Comparison of ENCODE assay signal across 8 cellular contexts in the genomic region with DNA sequence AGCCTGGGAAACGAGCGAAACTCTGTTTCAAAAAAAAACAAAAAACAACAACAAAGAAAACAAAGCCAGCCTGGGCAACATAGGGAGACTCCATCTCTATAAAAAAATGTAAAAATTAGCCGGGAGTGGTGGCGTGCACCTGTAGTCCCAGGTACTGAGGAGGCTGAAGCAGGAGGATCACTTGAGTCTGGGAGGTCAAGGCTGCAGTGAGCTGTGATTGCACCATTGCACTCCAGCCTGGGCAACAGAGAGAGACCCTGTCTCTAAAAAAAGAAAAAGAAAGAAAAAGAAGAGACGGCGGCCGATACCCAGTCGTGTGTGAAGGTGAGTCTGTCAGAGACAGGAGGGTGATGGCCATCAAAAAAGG. TPM values are rescaled to one million over a fixed set of nuclear protein-coding genes. Genes with fewer than 3 reads are reported as not detected.
A peak's percentile ranks its signal among the peaks of the same experiment; 100 is the strongest.
DNase-seq lines count a peak whose midpoint lies in the region; ATAC-seq and TF ChIP-seq lines count a peak whose summit lies in the region.
"Not testable (repeated sequence)": the region's sequence is repeated elsewhere in the genome, so short reads cannot be mapped to it uniquely, and the experiment has no call there.

No MANE protein-coding gene starts in this region.

- not testable (repeated sequence) for H4K20me1 ChIP-seq in PC-3 (ENCODE audit: low read length)

- 44 to 48% (median 46%) methylated on average over 8 of the region's 8 CpGs for whole genome bisulfite sequencing in stomach, 5 donors

- TF ChIP-seq POLR2A in stomach (IDR thresholded peaks at IDR 0.05) = not testable (repeated sequence)

- BruUV-seq in PC-3 (replicated peaks; lab: Mats Ljungman, UMichigan) = not testable (repeated sequence)

- H3K36me3 Mint-ChIP-seq in activated T-helper 2 cell treated with anti-CD3 and anti-CD28 coated beads, Interferon-gamma antibody, Interleukin-2, Interleukin-4, amounts not matched to agents 10 μg/mL and 5 μg/mL and 100 μg/mL, durations not matched to agents 14 hours and 24 hours and 36 hours (ENCODE audit: low read depth) = peaks cover 18% of the 10 kb centered on the region
- H3K36me3 Mint-ChIP-seq in nephron progenitor cell (ENCODE audit: low read depth) = peaks cover 12% of the 10 kb centered on the region

- not testable (repeated sequence) for H3K27ac Mint-ChIP-seq in activated T-helper 2 cell treated with anti-CD3 and anti-CD28 coated beads, Interferon-gamma antibody, Interleukin-2, Interleukin-4, amounts not matched to agents 10 μg/mL and 5 μg/mL and 100 μg/mL, durations not matched to agents 14 hours and 24 hours and 36 hours
- peak overlapping the region; percentile 54 for H3K27ac Mint-ChIP-seq in nephron progenitor cell

- H3K27me3 ChIP-seq in BJ (ENCODE audit: control insufficient read depth, insufficient read depth, low read length); HAP-1 (ENCODE audit: low read depth); PC-3 (ENCODE audit: low read length); duodenal mucosa (ENCODE audit: control insufficient read depth in 1 of 2, insufficient read depth in 2 of 2, low read length in 2 of 2); stomach: not testable (repeated sequence)

- not testable (repeated sequence) for H3K9me2 ChIP-seq in PC-3 (replicated peaks; ENCODE audit: low read length)

- not testable (repeated sequence) for H3K4me1 ChIP-seq in HAP-1; PC-3 (ENCODE audit: insufficient read depth, low read length); duodenal mucosa (ENCODE audit: control insufficient read depth in 1 of 2, insufficient read depth in 2 of 2, low read length in 2 of 2)
- peaks cover 0 to 20% (median 16%) of the 10 kb centered on the region in 4 donors for H3K4me1 ChIP-seq in stomach

- H2AFZ ChIP-seq in PC-3 (ENCODE audit: low read length) = peak overlapping the region; percentile 79

- not testable (repeated sequence) for H3K27me3 Mint-ChIP-seq in activated T-helper 2 cell treated with anti-CD3 and anti-CD28 coated beads, Interferon-gamma antibody, Interleukin-2, Interleukin-4, amounts not matched to agents 10 μg/mL and 5 μg/mL and 100 μg/mL, durations not matched to agents 14 hours and 24 hours and 36 hours (ENCODE audit: low read depth); nephron progenitor cell (ENCODE audit: low read depth, poor library complexity)

- H3K27ac ChIP-seq in PC-3 (ENCODE audit: low read length); duodenal mucosa (ENCODE audit: low read depth, low read length): not testable (repeated sequence)
- H3K27ac ChIP-seq in stomach = peak overlapping the region in 2 of 5 donors; percentile 53 to 73

- peaks cover 21% of the 10 kb centered on the region for H3K36me3 ChIP-seq in BJ (ENCODE audit: control insufficient read depth, insufficient read depth, low read length)
- not testable (repeated sequence) for H3K36me3 ChIP-seq in HAP-1 (replicated peaks); PC-3 (ENCODE audit: low read depth, low read length)
- peaks cover 3 to 13% of the 10 kb centered on the region in 2 donors for H3K36me3 ChIP-seq in duodenal mucosa (ENCODE audit: control insufficient read depth in 1 of 2, insufficient read depth in 2 of 2, low read length in 2 of 2)
- peaks cover 0 to 36% (median 24%) of the 10 kb centered on the region in 4 donors for H3K36me3 ChIP-seq in stomach

- intact Hi-C loops in PC-3 (cut with micrococcal nuclease); activated T-helper 2 cell treated with anti-CD3 and anti-CD28 coated beads, Interferon-gamma antibody, Interleukin-2, Interleukin-4, amounts not matched to agents 10 μg/mL and 5 μg/mL and 100 μg/mL, durations not matched to agents 14 hours and 24 hours and 36 hours (cut with micrococcal nuclease); stomach (cut with DNase I; ENCODE audit: low total_unique reads): not testable (repeated sequence)

- not testable (repeated sequence) for H3K4me1 Mint-ChIP-seq in activated T-helper 2 cell treated with anti-CD3 and anti-CD28 coated beads, Interferon-gamma antibody, Interleukin-2, Interleukin-4, amounts not matched to agents 10 μg/mL and 5 μg/mL and 100 μg/mL, durations not matched to agents 14 hours and 24 hours and 36 hours (ENCODE audit: low read depth)
- H3K4me1 Mint-ChIP-seq in nephron progenitor cell = peaks cover 15% of the 10 kb centered on the region

- CTCF ChIA-PET in BJ (lab: Yijun Ruan, JAX) = interaction anchor here (1.0 kb wide), 1 partner anchor 34 kb away, joined by 3 read pairs; no protein-coding TSS in a partner anchor
- CTCF ChIA-PET in PC-3 (lab: Charles Lee) = not testable (repeated sequence)

- not testable (repeated sequence) for DNase-seq in BJ (ENCODE audit: low read depth); HAP-1 (ENCODE audit: low spot score in 2 of 2); PC-3; activated T-helper 2 cell treated with anti-CD3 and anti-CD28 coated beads, Interferon-gamma antibody, Interleukin-2, Interleukin-4, amounts not matched to agents 10 μg/mL and 5 μg/mL and 100 μg/mL, durations not matched to agents 14 hours and 24 hours and 36 hours (ENCODE audit: low spot score); nephron progenitor cell; stomach

- H3K9ac ChIP-seq in PC-3 (ENCODE audit: low read length) = peak overlapping the region; percentile 19; the same call in 1 of the 2 replicates
- peak overlapping the region; percentile 33 to 70 for H3K9ac ChIP-seq in duodenal mucosa (ENCODE audit: low read depth in 1 of 2, low read length in 2 of 2)

- H3F3A ChIP-seq in PC-3 (ENCODE audit: low read length, unreplicated experiment) = not testable (repeated sequence)

- not testable (repeated sequence) for TF ChIP-seq EP300 in stomach (IDR thresholded peaks at IDR 0.05)

- H3K4me3 Mint-ChIP-seq in activated T-helper 2 cell treated with anti-CD3 and anti-CD28 coated beads, Interferon-gamma antibody, Interleukin-2, Interleukin-4, amounts not matched to agents 10 μg/mL and 5 μg/mL and 100 μg/mL, durations not matched to agents 14 hours and 24 hours and 36 hours (ENCODE audit: low read depth) = peak overlapping the region; percentile 88
- peak overlapping the region; percentile 70 for H3K4me3 Mint-ChIP-seq in nephron progenitor cell

- H3K4me3 ChIP-seq in BJ (ENCODE audit: low read depth, low read length) (peak overlapping the region; percentile 56), HAP-1 (peak overlapping the region; percentile 31), PC-3 (ENCODE audit: low read length) (peak overlapping the region; percentile 61), duodenal mucosa (ENCODE audit: low read depth in 1 of 2, low read length in 2 of 2) (peak overlapping the region; percentile 84 to 86), iPS-18c (ENCODE audit: insufficient read depth, low read depth, low read length) (peak overlapping the region; percentile 20; the same call in 1 of the 2 replicates), stomach (peak overlapping the region; percentile 50 to 64 (median 55))

- POLR2A ChIA-PET in BJ (lab: Charles Lee); PC-3 (lab: Charles Lee; ENCODE audit: unreplicated experiment): not testable (repeated sequence)

- TF ChIP-seq CTCF in BJ (IDR thresholded peaks at IDR 0.05; ENCODE audit: insufficient read depth, low read depth, low read length); PC-3 (conservative IDR thresholded peaks at IDR 0.05; ENCODE audit: low read depth, low read length); nephron progenitor cell (IDR thresholded peaks at IDR 0.05); stomach (IDR thresholded peaks at IDR 0.05): not testable (repeated sequence)

- peak overlapping the region; percentile 84 for H3K4me2 ChIP-seq in PC-3 (ENCODE audit: low read length)

- in situ Hi-C loops in HAP-1 (cut with MboI; ENCODE audit: low sequenced_read_pairs) = not testable (repeated sequence)

- not testable (repeated sequence) for ATAC-seq in PC-3

- H3K9me3 Mint-ChIP-seq in activated T-helper 2 cell treated with anti-CD3 and anti-CD28 coated beads, Interferon-gamma antibody, Interleukin-2, Interleukin-4, amounts not matched to agents 10 μg/mL and 5 μg/mL and 100 μg/mL, durations not matched to agents 14 hours and 24 hours and 36 hours; nephron progenitor cell: not testable (repeated sequence)

- not testable (repeated sequence) for H3K79me2 ChIP-seq in PC-3 (ENCODE audit: low read length)

- not testable (repeated sequence) for H3K9me3 ChIP-seq in HAP-1; PC-3 (ENCODE audit: low read length); duodenal mucosa (ENCODE audit: control insufficient read depth in 1 of 2, low read length in 2 of 2); iPS-18c (ENCODE audit: control insufficient read depth, insufficient read depth, low read length); stomach

RNA-seq across cellular contexts. Expression of gene FBXL18, which starts 27.2 kb away (rescaled TPM):
- polyA plus RNA-seq in BJ (2011; rRNA removed) (3.6 and 6.3 TPM in 2 replicates), stomach (1 to 10 TPM in 2 of 3 donors, under 1 TPM in 1; 0.93 to 2.2 (median 1.7) TPM)
- polyA minus RNA-seq in BJ (2011; rRNA and poly(A)+ RNA removed) = 4.8 and 5.7 TPM in 2 replicates
- total RNA-seq in PC-3 (2014; rRNA removed) (10.2 and 16.2 TPM in 2 replicates), stomach (10 to 100 TPM in 4 of 5 donors, 1 to 10 TPM in 1; 2.8 to 23.2 (median 14.6) TPM)
- total RNA-seq in activated T-helper 2 cell treated with anti-CD3 and anti-CD28 coated beads, Interferon-gamma antibody, Interleukin-2, Interleukin-4, amounts not matched to agents 10 μg/mL and 5 μg/mL and 100 μg/mL, durations not matched to agents 14 hours and 24 hours and 36 hours = 14.0 and 14.4 TPM in 2 replicates

RNA-seq across cellular contexts. Expression of gene ACTB, which starts 44.0 kb away (rescaled TPM):
- 2,752 and 4,471 TPM in 2 replicates for polyA plus RNA-seq in BJ (2011; rRNA removed)
- polyA minus RNA-seq in BJ (2011; rRNA and poly(A)+ RNA removed) = 6,075 and 10,455 TPM in 2 replicates
- 1,825 and 2,289 TPM in 2 replicates for total RNA-seq in PC-3 (2014; rRNA removed)
- total RNA-seq in activated T-helper 2 cell treated with anti-CD3 and anti-CD28 coated beads, Interferon-gamma antibody, Interleukin-2, Interleukin-4, amounts not matched to agents 10 μg/mL and 5 μg/mL and 100 μg/mL, durations not matched to agents 14 hours and 24 hours and 36 hours = 8,716 and 8,813 TPM in 2 replicates
- total RNA-seq in stomach = 1,000 to 10,000 TPM; 1,436 to 4,897 (median 3,222) TPM
- polyA plus RNA-seq in stomach = 1,000 to 10,000 TPM; 2,327 to 6,028 (median 4,530) TPM

Comparison
In these comparisons a context has a peak if more than half of its experiments do, and no peak if none do; other contexts are left out.
1. H3K4me3 ChIP-seq: peak in every context shown above with its lines; median percentile 85 in duodenal mucosa; 61 in PC-3; 56 in BJ; 55 in stomach; 31 in HAP-1; 20 in iPS-18c.